21 cellular contexts compared by ENCODE assay signal in the genomic region with DNA sequence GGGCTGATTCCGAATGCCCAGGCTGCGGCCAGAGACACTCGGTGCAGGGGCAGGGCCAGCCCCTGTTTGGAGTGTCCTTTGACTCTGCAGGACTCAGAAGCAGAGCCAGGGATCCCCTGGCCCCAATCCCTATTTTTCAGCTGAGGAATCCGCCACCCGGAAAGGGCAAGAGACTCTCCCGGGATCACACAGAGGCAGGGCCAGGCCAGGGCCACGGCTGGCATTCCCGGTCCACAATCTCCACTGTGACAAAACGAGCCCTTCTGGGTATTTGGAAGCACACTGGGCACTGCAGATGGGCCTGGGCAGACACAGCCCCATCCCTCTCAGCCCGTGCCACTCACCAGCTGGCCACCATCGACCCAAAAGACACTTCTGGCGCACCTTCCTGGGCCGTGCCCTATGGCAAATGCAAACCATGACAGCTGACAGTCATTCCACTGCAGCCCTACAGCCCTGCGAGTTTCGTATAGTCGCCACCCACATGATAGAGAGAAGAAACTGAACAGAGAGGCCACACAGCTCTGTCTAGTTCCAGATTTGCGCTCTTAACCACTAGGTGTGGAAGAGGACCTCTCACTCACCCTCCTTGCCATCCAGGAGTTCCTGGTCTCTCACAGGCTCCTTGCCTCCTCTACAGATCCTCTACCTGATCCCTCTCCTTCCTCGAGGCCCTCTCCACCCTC. TPM values are rescaled to one million over a fixed set of nuclear protein-coding genes. Genes with fewer than 3 reads are reported as not detected.
DNase-seq lines count a peak whose midpoint lies in the region; ATAC-seq and TF ChIP-seq lines count a peak whose summit lies in the region.
"Had no signal": no experiment of that assay in that cellular context is flagged by ENCODE, and none has a peak within 500 bp of the region (broad histone marks: within the 10 kb centered on the region; RNA-seq: fewer than 3 reads in every experiment).

No MANE protein-coding gene starts in this region.

- peaks cover 4 to 34% (median 26%) of the 10 kb centered on the region in 7 donors for H3K4me1 Mint-ChIP-seq in naive thymus-derived CD4-positive, alpha-beta T cell
- no peaks in the 10 kb centered on the region for H3K4me1 Mint-ChIP-seq in chondrocyte (ENCODE audit: low read depth)

- peak overlapping the region in 6 of 9 donors; percentile 39 to 63 (median 52) for H3K27ac Mint-ChIP-seq in naive thymus-derived CD4-positive, alpha-beta T cell
- no peak overlapping the region for H3K27ac Mint-ChIP-seq in chondrocyte (ENCODE audit: unreplicated experiment)
- H3K27ac Mint-ChIP-seq: activated B cell treated with CpG ODN at 0.5 μM for 24 hours; activated CD8-positive, alpha-beta memory T cell treated with anti-CD3 and anti-CD28 coated beads, Interleukin-2, amount 10 ng/mL, durations not matched to agents 7 days and 5 days; IgD-negative memory B cell had no signal

- no peaks in the 10 kb centered on the region for H3K27me3 ChIP-seq in naive thymus-derived CD4-positive, alpha-beta T cell (ENCODE audit: control insufficient read depth in 2 of 2, insufficient read depth in 2 of 2, low read length in 2 of 2)

- peak overlapping the region in 2 of 10 donors; percentile 30 to 33 for H3K4me3 Mint-ChIP-seq in naive thymus-derived CD4-positive, alpha-beta T cell
- no peak overlapping the region for H3K4me3 Mint-ChIP-seq in chondrocyte (ENCODE audit: unreplicated experiment)
- H3K4me3 Mint-ChIP-seq: activated B cell treated with CpG ODN at 0.5 μM for 24 hours; activated CD8-positive, alpha-beta memory T cell treated with anti-CD3 and anti-CD28 coated beads, Interleukin-2, amount 10 ng/mL, durations not matched to agents 7 days and 5 days; IgD-negative memory B cell had no signal

- intact Hi-C loops in naive thymus-derived CD4-positive, alpha-beta T cell (cut with micrococcal nuclease), result no loop called here

- no peaks in the 10 kb centered on the region for H3K9me3 Mint-ChIP-seq in naive thymus-derived CD4-positive, alpha-beta T cell
- H3K9me3 Mint-ChIP-seq in chondrocyte (ENCODE audit: low read depth), result no peaks in the 10 kb centered on the region
- H3K9me3 Mint-ChIP-seq: activated B cell treated with CpG ODN at 0.5 μM for 24 hours, IgD-negative memory B cell had no signal

- POLR2A ChIA-PET in naive thymus-derived CD4-positive, alpha-beta T cell (lab: Charles Lee), result no interaction called here

- no peak overlapping the region for H3K27ac ChIP-seq in naive thymus-derived CD4-positive, alpha-beta T cell (ENCODE audit: low read depth, low read length)

- peaks cover 0 to 17% of the 10 kb centered on the region in 2 donors for H3K4me1 ChIP-seq in naive thymus-derived CD4-positive, alpha-beta T cell (ENCODE audit: control insufficient read depth in 2 of 2, insufficient read depth in 2 of 2, low read length in 2 of 2)
- H3K4me1 ChIP-seq: Caco-2 had no signal

- TF ChIP-seq CTCF in GM13977 (IDR thresholded peaks at IDR 0.05; ENCODE audit: extremely low read depth, insufficient read depth, missing control alignments), result no peak
- TF ChIP-seq CTCF in GM20000 (IDR thresholded peaks at IDR 0.05; ENCODE audit: extremely low read depth, missing control alignments), result no peak
- no peak for TF ChIP-seq CTCF in chondrocyte (IDR thresholded peaks at IDR 0.05)

- in situ Hi-C loops in GM13977 (cut with MboI; ENCODE audit: low pct_unique_long_range_greater_than_20kb, low sequenced_read_pairs, unreplicated experiment), result no loop called here

- DNase-seq in GM13977 (ENCODE audit: low spot score) (peak; percentile 77), GM20000 (ENCODE audit: low spot score) (peak; percentile 70), chondrocyte (ENCODE audit: low spot score) (no peak), DMS153 treated with DMSO at 0.1 percent for 48 hours (lab: John Stamatoyannopoulos, UW; ENCODE audit: unreplicated experiment) (no peak)
- no peak for DNase-seq in naive thymus-derived CD4-positive, alpha-beta T cell
- DNase-seq in activated CD8-positive, alpha-beta memory T cell treated with anti-CD3 and anti-CD28 coated beads, Interleukin-2, amount 50 U/mL, for 4 hours, result no peak
- DNase-seq: activated B cell treated with CpG ODN at 0.5 μM for 24 hours; activated CD8-positive, alpha-beta memory T cell treated with anti-CD3 and anti-CD28 coated beads, Interleukin-2, amount 10 ng/mL, durations not matched to agents 7 days and 5 days; activated effector memory CD4-positive, alpha-beta T cell treated with anti-CD3 and anti-CD28 coated beads, Interleukin-2, amount 50 U/mL, for 16 hours; anterior cingulate cortex; Caco-2; midbrain; NCI-H2029 treated with DMSO at 0.1 percent for 48 hours; NCI-H69; nucleus accumbens; stimulated activated CD4-positive, alpha-beta T cell treated with anti-CD3 and anti-CD28 coated beads, Interleukin-2, amount 100 ng/mL, for 24 hours had no signal

- H3K9me3 ChIP-seq in naive thymus-derived CD4-positive, alpha-beta T cell (ENCODE audit: control insufficient read depth in 2 of 3, low read length in 3 of 3), result no peaks in the 10 kb centered on the region
- H3K9me3 ChIP-seq: Caco-2 had no signal

- no peaks in the 10 kb centered on the region for H3K27me3 Mint-ChIP-seq in naive thymus-derived CD4-positive, alpha-beta T cell
- peaks cover 36% of the 10 kb centered on the region for H3K27me3 Mint-ChIP-seq in chondrocyte (ENCODE audit: low read depth)
- H3K27me3 Mint-ChIP-seq: activated CD8-positive, alpha-beta memory T cell treated with anti-CD3 and anti-CD28 coated beads, Interleukin-2, amount 10 ng/mL, durations not matched to agents 7 days and 5 days had no signal

- CTCF ChIA-PET in naive thymus-derived CD4-positive, alpha-beta T cell (lab: Charles Lee), result no interaction called here

- ATAC-seq in HG03045 (IDR thresholded peaks at IDR 0.05; ENCODE audit: unreplicated experiment), result peak; percentile 67
- ATAC-seq in naive thymus-derived CD4-positive, alpha-beta T cell, result no peak
- ATAC-seq: activated CD8-positive, alpha-beta memory T cell treated with anti-CD3 and anti-CD28 coated beads, Interleukin-2, amount 10 ng/mL, durations not matched to agents 7 days and 5 days; right cardiac atrium had no signal

- no peaks in the 10 kb centered on the region for H3K36me3 Mint-ChIP-seq in naive thymus-derived CD4-positive, alpha-beta T cell
- H3K36me3 Mint-ChIP-seq in chondrocyte (ENCODE audit: low read depth), result no peaks in the 10 kb centered on the region
- H3K36me3 Mint-ChIP-seq: activated CD8-positive, alpha-beta memory T cell treated with anti-CD3 and anti-CD28 coated beads, Interleukin-2, amount 10 ng/mL, durations not matched to agents 7 days and 5 days; IgD-negative memory B cell had no signal

- no peaks in the 10 kb centered on the region for H3K36me3 ChIP-seq in naive thymus-derived CD4-positive, alpha-beta T cell (ENCODE audit: control insufficient read depth in 2 of 3, insufficient read depth in 3 of 3, low read length in 3 of 3)

- H3K4me3 ChIP-seq in naive thymus-derived CD4-positive, alpha-beta T cell (ENCODE audit: low read length), result no peak overlapping the region

RNA-seq across cellular contexts. Expression of a gene that starts 13.3 kb away (rescaled TPM):
- total RNA-seq in naive thymus-derived CD4-positive, alpha-beta T cell, result under 1 TPM in 1 of 5 experiments, not detected in 4; 0.11 TPM
- not detected for polyA plus RNA-seq in naive thymus-derived CD4-positive, alpha-beta T cell
- not detected in 3 replicates for total RNA-seq in chondrocyte
- total RNA-seq: activated B cell treated with CpG ODN at 0.5 μM for 24 hours; activated CD8-positive, alpha-beta memory T cell treated with anti-CD3 and anti-CD28 coated beads, Interleukin-2, amount 10 ng/mL, durations not matched to agents 7 days and 5 days; fibroblast of villous mesenchyme; right cardiac atrium; temporal lobe had no signal
- polyA plus RNA-seq: IgD-negative memory B cell, right cardiac atrium had no signal

RNA-seq across cellular contexts. Expression of a gene that starts 43.7 kb away (rescaled TPM):
- not detected for total RNA-seq in naive thymus-derived CD4-positive, alpha-beta T cell
- not detected for polyA plus RNA-seq in naive thymus-derived CD4-positive, alpha-beta T cell
- total RNA-seq in chondrocyte, result not detected in 3 replicates
- total RNA-seq: activated B cell treated with CpG ODN at 0.5 μM for 24 hours; activated CD8-positive, alpha-beta memory T cell treated with anti-CD3 and anti-CD28 coated beads, Interleukin-2, amount 10 ng/mL, durations not matched to agents 7 days and 5 days; Caco-2; fibroblast of villous mesenchyme had no signal
- polyA plus RNA-seq: IgD-negative memory B cell had no signal

Comparison
In these comparisons a context has a peak if more than half of its experiments do, and no peak if none do; other contexts are left out.
1. DNase-seq: peak in GM13977 (single experiment) and GM20000 (single experiment); none in naive thymus-derived CD4-positive, alpha-beta T cell (0 of 9), chondrocyte (single experiment), DMS153 treated with DMSO at 0.1 percent for 48 hours (single experiment) and activated CD8-positive, alpha-beta memory T cell treated with anti-CD3 and anti-CD28 coated beads, Interleukin-2, amount 50 U/mL, for 4 hours (single experiment).